Comparison of ENCODE assay signal across 9 cellular contexts in the genomic region with DNA sequence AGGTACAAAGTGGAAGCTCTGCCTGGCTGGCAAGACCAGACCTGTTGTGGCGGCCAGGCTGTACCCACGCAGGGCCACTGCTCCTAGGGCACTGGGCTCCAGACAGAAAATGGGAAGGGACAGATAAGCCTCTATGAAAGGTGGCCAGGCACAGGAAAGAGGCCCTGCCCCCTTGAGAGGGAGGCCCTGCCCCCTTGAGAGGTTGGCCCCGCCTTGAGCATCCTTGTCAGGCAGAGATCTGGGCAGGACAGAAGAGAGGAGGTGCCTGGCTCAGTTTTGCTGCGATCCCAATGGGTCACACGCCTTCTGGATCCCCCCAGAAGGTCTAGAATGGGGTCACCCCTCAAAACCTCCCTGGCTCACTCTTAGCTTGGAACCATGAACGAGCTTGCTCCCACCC. TPM values are rescaled to one million over a fixed set of nuclear protein-coding genes. Genes with fewer than 3 reads are reported as not detected.
DNase-seq lines count a peak whose midpoint lies in the region; ATAC-seq and TF ChIP-seq lines count a peak whose summit lies in the region.
"Had no signal": no experiment of that assay in that cellular context is flagged by ENCODE, and none has a peak within 500 bp of the region (broad histone marks: within the 10 kb centered on the region; RNA-seq: fewer than 3 reads in every experiment).

No MANE protein-coding gene starts in this region.

- ATAC-seq in activated naive CD8-positive, alpha-beta T cell treated with anti-CD3 and anti-CD28 coated beads, Interleukin-2, amount 50 U/mL, for 24 hours = peak; percentile 77
- ATAC-seq in HG02870 (IDR thresholded peaks at IDR 0.05; ENCODE audit: unreplicated experiment) = no peak

- H3K4me1 ChIP-seq in HUES6 (ENCODE audit: control insufficient read depth, insufficient read depth, low read length) (peaks cover 46% of the 10 kb centered on the region), suprapubic skin (peaks cover 60% of the 10 kb centered on the region)

- peak overlapping the region; percentile 25 for H3K9ac ChIP-seq in HUES6 (ENCODE audit: low read length)

- TF ChIP-seq CTCF in nephron progenitor cell (IDR thresholded peaks at IDR 0.05) (no peak), suprapubic skin (IDR thresholded peaks at IDR 0.05) (no peak)

- H3K27me3 ChIP-seq in HUES6 (ENCODE audit: control insufficient read depth, insufficient read depth, low read length) (no peaks in the 10 kb centered on the region), suprapubic skin (no peaks in the 10 kb centered on the region)

- no peak for TF ChIP-seq EP300 in suprapubic skin (IDR thresholded peaks at IDR 0.05)

- H3K36me3 ChIP-seq in HUES6 (ENCODE audit: control insufficient read depth, insufficient read depth, low read length) = no peaks in the 10 kb centered on the region
- H3K36me3 ChIP-seq in suprapubic skin = no peaks in the 10 kb centered on the region

- H3K27me3 Mint-ChIP-seq in activated naive CD8-positive, alpha-beta T cell treated with anti-CD3 and anti-CD28 coated beads, Interleukin-2, amount 50 U/mL, for 24 hours = no peaks in the 10 kb centered on the region
- H3K27me3 Mint-ChIP-seq in nephron progenitor cell (ENCODE audit: low read depth, poor library complexity) = peaks cover 3% of the 10 kb centered on the region

- WGBS in suprapubic skin = 59% methylated on average over 5 of the region's 6 CpGs

- peak overlapping the region; percentile 39 for H3K27ac Mint-ChIP-seq in activated naive CD8-positive, alpha-beta T cell treated with anti-CD3 and anti-CD28 coated beads, Interleukin-2, amount 50 U/mL, for 24 hours
- no peak overlapping the region for H3K27ac Mint-ChIP-seq in nephron progenitor cell

- DNase-seq in CMK (ENCODE audit: low read depth) (peak; percentile 53), nephron progenitor cell (peak; percentile 35), suprapubic skin (ENCODE audit: low spot score in 2 of 2) (no peak), NCI-H2107 (lab: John Stamatoyannopoulos, UW) (no peak)
- no peak for DNase-seq in activated naive CD8-positive, alpha-beta T cell treated with anti-CD3 and anti-CD28 coated beads, Interleukin-2, amount 50 U/mL, for 24 hours
- DNase-seq: Kasumi-1, NCI-H524 had no signal

- H3K27ac ChIP-seq in HUES6 (ENCODE audit: low read depth, low read length) = no peak overlapping the region; the same call in 1 of the 2 replicates
- H3K27ac ChIP-seq in suprapubic skin = no peak overlapping the region

- no peaks in the 10 kb centered on the region for H3K9me3 Mint-ChIP-seq in activated naive CD8-positive, alpha-beta T cell treated with anti-CD3 and anti-CD28 coated beads, Interleukin-2, amount 50 U/mL, for 24 hours
- H3K9me3 Mint-ChIP-seq in nephron progenitor cell = no peaks in the 10 kb centered on the region

- H3K4me3 ChIP-seq in HUES6 (ENCODE audit: low read depth, low read length) (no peak overlapping the region), suprapubic skin (no peak overlapping the region)

- peaks cover 23% of the 10 kb centered on the region for H3K36me3 Mint-ChIP-seq in activated naive CD8-positive, alpha-beta T cell treated with anti-CD3 and anti-CD28 coated beads, Interleukin-2, amount 50 U/mL, for 24 hours (ENCODE audit: low read depth)
- no peaks in the 10 kb centered on the region for H3K36me3 Mint-ChIP-seq in nephron progenitor cell (ENCODE audit: low read depth)

- H3K9me3 ChIP-seq in HUES6 (ENCODE audit: control insufficient read depth, insufficient read depth, low read depth, low read length) (peaks cover 3% of the 10 kb centered on the region; the same call in 1 of the 2 replicates), suprapubic skin (no peaks in the 10 kb centered on the region)

- TF ChIP-seq POLR2A in suprapubic skin (IDR thresholded peaks at IDR 0.05) = no peak

- no peak overlapping the region for H3K4me3 Mint-ChIP-seq in activated naive CD8-positive, alpha-beta T cell treated with anti-CD3 and anti-CD28 coated beads, Interleukin-2, amount 50 U/mL, for 24 hours
- no peak overlapping the region for H3K4me3 Mint-ChIP-seq in nephron progenitor cell

- peaks cover 70% of the 10 kb centered on the region for H3K4me1 Mint-ChIP-seq in activated naive CD8-positive, alpha-beta T cell treated with anti-CD3 and anti-CD28 coated beads, Interleukin-2, amount 50 U/mL, for 24 hours
- H3K4me1 Mint-ChIP-seq in nephron progenitor cell = peaks cover 69% of the 10 kb centered on the region

RNA-seq across cellular contexts. Expression of gene ECE1, which starts 17.4 kb away (rescaled TPM):
- total RNA-seq in suprapubic skin = 10 to 100 TPM; 40.8 to 64.2 (median 55.3) TPM

Comparison
In these comparisons a context has a peak if more than half of its experiments do, and no peak if none do; other contexts are left out.
1. DNase-seq: peak in CMK (single experiment) and nephron progenitor cell (single experiment); none in activated naive CD8-positive, alpha-beta T cell treated with anti-CD3 and anti-CD28 coated beads, Interleukin-2, amount 50 U/mL, for 24 hours (single experiment), suprapubic skin (0 of 2) and NCI-H2107 (single experiment).